ENCODE assay signal across 11 cellular contexts in the genomic region with DNA sequence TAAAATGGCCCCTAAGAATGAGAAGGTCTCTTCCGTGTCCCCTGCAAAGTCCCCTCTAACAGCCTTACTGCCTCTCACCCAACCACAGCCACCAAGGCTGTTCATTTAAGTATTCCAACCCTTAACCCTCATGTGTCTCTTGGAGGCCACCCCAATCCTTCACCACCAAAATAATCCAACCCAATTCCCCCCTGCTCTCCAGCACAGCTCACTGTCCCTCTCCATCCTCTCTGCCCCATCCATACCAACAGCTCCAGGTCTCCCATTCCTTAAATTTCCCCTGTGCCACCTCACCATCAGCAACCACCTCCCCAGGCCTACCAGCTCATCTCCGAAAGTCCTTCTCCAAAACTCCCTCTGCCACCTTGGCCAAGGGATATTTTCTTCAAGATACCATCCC. TPM values are rescaled to one million over a fixed set of nuclear protein-coding genes. Genes with fewer than 3 reads are reported as not detected.
DNase-seq lines count a peak whose midpoint lies in the region; ATAC-seq, FAIRE-seq and TF ChIP-seq lines count a peak whose summit lies in the region.
"Had no signal": no experiment of that assay in that cellular context is flagged by ENCODE, and none has a peak within 500 bp of the region (broad histone marks: within the 10 kb centered on the region; RNA-seq: fewer than 3 reads in every experiment).

No MANE protein-coding gene starts in this region.

- no peak for FAIRE-seq in keratinocyte (lab: Jason Lieb, UNC)

- H3K27ac Mint-ChIP-seq in stimulated activated naive CD8-positive, alpha-beta T cell treated with anti-CD3 and anti-CD28 coated beads, Interleukin-15, Interleukin-2, amounts not matched to agents 100 ng/mL and 50 ng/mL, for 24 hours: peak overlapping the region; percentile 17
- peak overlapping the region; percentile 35 for H3K27ac Mint-ChIP-seq in activated naive CD8-positive, alpha-beta T cell treated with anti-CD3 and anti-CD28 coated beads for 36 hours

- H3K79me2 ChIP-seq in keratinocyte (ENCODE audit: control insufficient read depth, insufficient read depth, low read length): peaks cover 30% of the 10 kb centered on the region

- H3K9me3 Mint-ChIP-seq in stimulated activated naive CD8-positive, alpha-beta T cell treated with anti-CD3 and anti-CD28 coated beads, Interleukin-15, Interleukin-2, amounts not matched to agents 100 ng/mL and 50 ng/mL, for 24 hours: no peaks in the 10 kb centered on the region
- no peaks in the 10 kb centered on the region for H3K9me3 Mint-ChIP-seq in activated naive CD8-positive, alpha-beta T cell treated with anti-CD3 and anti-CD28 coated beads for 36 hours

- no peaks in the 10 kb centered on the region for H3K27me3 Mint-ChIP-seq in stimulated activated naive CD8-positive, alpha-beta T cell treated with anti-CD3 and anti-CD28 coated beads, Interleukin-15, Interleukin-2, amounts not matched to agents 100 ng/mL and 50 ng/mL, for 24 hours
- no peaks in the 10 kb centered on the region for H3K27me3 Mint-ChIP-seq in activated naive CD8-positive, alpha-beta T cell treated with anti-CD3 and anti-CD28 coated beads for 36 hours

- no peak overlapping the region for H2AFZ ChIP-seq in keratinocyte (ENCODE audit: control insufficient read depth, low read length)

- no peaks in the 10 kb centered on the region for H3K36me3 ChIP-seq in keratinocyte (ENCODE audit: control insufficient read depth in 2 of 2, extremely low read depth in 1 of 2, insufficient read depth in 2 of 2, low read length in 2 of 2)
- H3K36me3 ChIP-seq: colonic mucosa had no signal

- no peak overlapping the region for H3K9ac ChIP-seq in keratinocyte (ENCODE audit: control insufficient read depth, extremely low read depth, insufficient read depth, low read length)

- peaks cover 11% of the 10 kb centered on the region for H3K4me1 ChIP-seq in keratinocyte (ENCODE audit: control insufficient read depth, extremely low read depth, insufficient read depth, low read length)

- no peak for DNase-seq in stimulated activated naive CD8-positive, alpha-beta T cell treated with anti-CD3 and anti-CD28 coated beads, Interleukin-15, Interleukin-2, amounts not matched to agents 100 U/mL and 50 U/mL, for 24 hours
- no peak for DNase-seq in activated naive CD8-positive, alpha-beta T cell treated with anti-CD3 and anti-CD28 coated beads for 36 hours
- no peak for DNase-seq in keratinocyte (ENCODE audit: low read depth, low spot score)
- no peak for DNase-seq in HuH-7 (ENCODE audit: low spot score)
- no peak for DNase-seq in HEK293T (ENCODE audit: extremely low spot score)
- DNase-seq: H7 had no signal

- no peaks in the 10 kb centered on the region for H4K20me1 ChIP-seq in keratinocyte (ENCODE audit: control insufficient read depth, extremely low read depth, insufficient read depth, low read length)

- H3K9me3 ChIP-seq in keratinocyte (ENCODE audit: control insufficient read depth, low read depth, low read length): no peaks in the 10 kb centered on the region
- H3K9me3 ChIP-seq: colonic mucosa had no signal

- no peaks in the 10 kb centered on the region for H3K36me3 Mint-ChIP-seq in stimulated activated naive CD8-positive, alpha-beta T cell treated with anti-CD3 and anti-CD28 coated beads, Interleukin-15, Interleukin-2, amounts not matched to agents 100 ng/mL and 50 ng/mL, for 24 hours (ENCODE audit: low read depth)
- peaks cover 9% of the 10 kb centered on the region for H3K36me3 Mint-ChIP-seq in activated naive CD8-positive, alpha-beta T cell treated with anti-CD3 and anti-CD28 coated beads for 36 hours

- TF ChIP-seq CTCF in keratinocyte (optimal IDR thresholded peaks at IDR 0.05 in 1 of 3, IDR thresholded peaks at IDR 0.05 in 1 of 3, conservative IDR thresholded peaks at IDR 0.05 in 1 of 3; ENCODE audit: extremely low read depth in 1 of 3, insufficient read depth in 2 of 3, low read length in 3 of 3): no peak

- no peaks in the 10 kb centered on the region for H3K27me3 ChIP-seq in keratinocyte (ENCODE audit: control insufficient read depth, extremely low read depth, insufficient read depth, low read length)
- H3K27me3 ChIP-seq: colonic mucosa had no signal

- no peak overlapping the region for H3K27ac ChIP-seq in keratinocyte (ENCODE audit: control insufficient read depth, insufficient read depth, low read length)
- H3K27ac ChIP-seq: colonic mucosa had no signal

- peaks cover 43% of the 10 kb centered on the region for H3K4me1 Mint-ChIP-seq in stimulated activated naive CD8-positive, alpha-beta T cell treated with anti-CD3 and anti-CD28 coated beads, Interleukin-15, Interleukin-2, amounts not matched to agents 100 ng/mL and 50 ng/mL, for 24 hours (ENCODE audit: low read depth)
- peaks cover 35% of the 10 kb centered on the region for H3K4me1 Mint-ChIP-seq in activated naive CD8-positive, alpha-beta T cell treated with anti-CD3 and anti-CD28 coated beads for 36 hours

- peak overlapping the region; percentile 86 for H3K4me2 ChIP-seq in keratinocyte (ENCODE audit: control insufficient read depth, extremely low read depth, insufficient read depth, low read depth, low read length)

- no peaks in the 10 kb centered on the region for H3K9me1 ChIP-seq in keratinocyte (ENCODE audit: control insufficient read depth, extremely low read depth, insufficient read depth, low read length)

- H3K4me3 ChIP-seq in keratinocyte (ENCODE audit: control insufficient read depth in 2 of 3, extremely low read depth in 1 of 3, insufficient read depth in 2 of 3, low read depth in 1 of 3, low read length in 3 of 3): peak overlapping the region; percentile 74 to 92 (median 89)

- POLR2A ChIA-PET in HEK293T (lab: Yijun Ruan, JAX): interaction anchor here (0.7 kb wide), 1 partner anchor 18 kb away, joined by 3 read pairs; no protein-coding TSS in a partner anchor

- peak overlapping the region; percentile 88 for H3K4me3 Mint-ChIP-seq in stimulated activated naive CD8-positive, alpha-beta T cell treated with anti-CD3 and anti-CD28 coated beads, Interleukin-15, Interleukin-2, amounts not matched to agents 100 ng/mL and 50 ng/mL, for 24 hours
- H3K4me3 Mint-ChIP-seq in activated naive CD8-positive, alpha-beta T cell treated with anti-CD3 and anti-CD28 coated beads for 36 hours: peak overlapping the region; percentile 94

- no peak for ATAC-seq in stimulated activated naive CD8-positive, alpha-beta T cell treated with anti-CD3 and anti-CD28 coated beads, Interleukin-15, Interleukin-2, amounts not matched to agents 100 U/mL and 50 U/mL, for 24 hours
- ATAC-seq in HG02798 (IDR thresholded peaks at IDR 0.05; ENCODE audit: poor library complexity, unreplicated experiment): no peak
- ATAC-seq in GM19351 (IDR thresholded peaks at IDR 0.05; ENCODE audit: unreplicated experiment): no peak

- dilution Hi-C loops in keratinocyte (cut with MboI; ENCODE audit: extremely low pct_ligation_motif_present, low sequenced_read_pairs): no loop called here

- CTCF ChIA-PET in HEK293T (lab: Yijun Ruan, JAX): interaction anchor here (1.5 to 1.7 kb wide), 2 partner anchors 29 to 118 kb away, joined by 3 to 5 read pairs; no protein-coding TSS in a partner anchor

TF ChIP-seq in HEK293T, 16 proteins besides CTCF, POLR2A, EP300 and RAD21:
- TF ChIP-seq FOXK2 (IDR thresholded peaks at IDR 0.05) (no peak), SP1 (IDR thresholded peaks at IDR 0.05) (no peak), CTBP1 (IDR thresholded peaks at IDR 0.05; ENCODE audit: borderline replicate concordance) (no peak), HDGF (IDR thresholded peaks at IDR 0.05; ENCODE audit: borderline replicate concordance) (no peak), L3MBTL2 (conservative IDR thresholded peaks at IDR 0.05) (no peak), ZNF384 (IDR thresholded peaks at IDR 0.05) (no peak), TARDBP (IDR thresholded peaks at IDR 0.05) (no peak)

RNA-seq across cellular contexts. Expression of gene FAM168A, which starts 1.4 kb away (rescaled TPM):
- 10 to 100 TPM; 11.3 to 11.7 TPM for total RNA-seq in activated naive CD8-positive, alpha-beta T cell treated with anti-CD3 and anti-CD28 coated beads for 36 hours
- polyA plus RNA-seq in keratinocyte: 11.8 to 15.2 TPM (median 13.5 TPM) in 3 replicates
- polyA plus RNA-seq in keratinocyte (2011; ENCODE audit: low read depth): 4.3 TPM
- 11.3 and 11.4 TPM in 2 replicates for polyA plus RNA-seq in keratinocyte (2011; cell fraction: cytosol; rRNA removed)
- 24.7 and 30.1 TPM in 2 replicates for polyA plus RNA-seq in keratinocyte (2011; cell fraction: nucleus; rRNA removed)
- polyA plus RNA-seq in keratinocyte (2012; ENCODE audit: low replicate concordance): 6.5 and 14.6 TPM in 2 replicates
- polyA minus RNA-seq in keratinocyte: 24.5 to 45.5 TPM (median 32.6 TPM) in 3 replicates
- 13.6 TPM for polyA minus RNA-seq in keratinocyte (2011; cell fraction: cytosol; rRNA and poly(A)+ RNA removed)
- polyA minus RNA-seq in keratinocyte (2011; cell fraction: nucleus; rRNA and poly(A)+ RNA removed): 22.5 and 36.6 TPM in 2 replicates

RNA-seq across cellular contexts. Expression of gene PLEKHB1, which starts 49.8 kb away (rescaled TPM):
- 10 to 100 TPM in 1 of 2 experiments, 1 to 10 TPM in 1; 6.8 to 13.3 TPM for total RNA-seq in activated naive CD8-positive, alpha-beta T cell treated with anti-CD3 and anti-CD28 coated beads for 36 hours
- 0.12 TPM in 1 of 3 replicates, not detected in the others for polyA plus RNA-seq in keratinocyte
- polyA plus RNA-seq in keratinocyte (2011; ENCODE audit: low read depth): not detected
- polyA plus RNA-seq in keratinocyte (2011; cell fraction: cytosol; rRNA removed): 0.04 and 0.06 TPM in 2 replicates
- polyA plus RNA-seq in keratinocyte (2011; cell fraction: nucleus; rRNA removed): 0.05 TPM in 1 of 2 replicates, not detected in the other
- polyA plus RNA-seq in keratinocyte (2012; ENCODE audit: low replicate concordance): 0.45 TPM in 1 of 2 replicates, not detected in the other
- polyA minus RNA-seq in keratinocyte: not detected in 3 replicates
- polyA minus RNA-seq in keratinocyte (2011; cell fraction: cytosol; rRNA and poly(A)+ RNA removed): not detected
- polyA minus RNA-seq in keratinocyte (2011; cell fraction: nucleus; rRNA and poly(A)+ RNA removed): not detected in 2 replicates
- total RNA-seq: Daoy had no signal
